17 cellular contexts compared by ENCODE assay signal in genomic region chr6:64250126-64250525, GRCh38.
DNase-seq lines count a peak whose midpoint lies in the region; ATAC-seq and TF ChIP-seq lines count a peak whose summit lies in the region.
"Had no signal": no experiment of that assay in that cellular context is flagged by ENCODE, and none has a peak within 500 bp of the region (broad histone marks: within the 10 kb centered on the region; RNA-seq: fewer than 3 reads in every experiment).

No MANE protein-coding gene starts in this region.

- intact Hi-C loops in upper lobe of right lung (cut with DNase I), result no loop called here

- H3K9me3 Mint-ChIP-seq in endodermal cell, result no peaks in the 10 kb centered on the region
- peaks cover 4% of the 10 kb centered on the region for H3K9me3 Mint-ChIP-seq in neural crest cell

- ATAC-seq in upper lobe of right lung, result no peak
- ATAC-seq: activated T-helper 17 cell treated with anti-CD3 and anti-CD28 coated beads, Interleukin-2, amount 50 U/mL, for 72 hours; left cardiac atrium; natural killer cell; stimulated activated effector memory CD8-positive, alpha-beta T cell treated with anti-CD3 and anti-CD28 coated beads, Interleukin-12 subunit alpha, Interleukin-12 subunit beta, amount 100 ng/mL, for 72 hours had no signal

- H3K4me3 Mint-ChIP-seq in endodermal cell (no peak overlapping the region), neural crest cell (no peak overlapping the region)
- H3K4me3 Mint-ChIP-seq: activated CD4-positive, alpha-beta T cell treated with anti-CD3 and anti-CD28 coated beads, Interleukin-2, amount 10 ng/mL, durations not matched to agents 7 days and 5 days; activated naive CD8-positive, alpha-beta T cell treated with anti-CD3 and anti-CD28 coated beads for 36 hours; activated T-helper 17 cell treated with anti-CD3 and anti-CD28 coated beads, Interleukin-2, amount 50 U/mL, for 72 hours; CD4-positive, alpha-beta T cell; natural killer cell; stimulated activated effector memory CD8-positive, alpha-beta T cell treated with anti-CD3 and anti-CD28 coated beads, Interleukin-12 subunit alpha, Interleukin-12 subunit beta, amount 100 ng/mL, for 72 hours had no signal

- TF ChIP-seq CTCF in GM12872 (IDR thresholded peaks at IDR 0.05; ENCODE audit: insufficient read depth, low read depth, low read length) (peak; percentile 12; the same call in 1 of the 3 replicates), endodermal cell (conservative IDR thresholded peaks at IDR 0.05) (peak; percentile 62), neural crest cell (conservative IDR thresholded peaks at IDR 0.05) (peak; percentile 42), upper lobe of right lung (IDR thresholded peaks at IDR 0.05) (no peak)

- no peak overlapping the region for H3K27ac Mint-ChIP-seq in endodermal cell
- H3K27ac Mint-ChIP-seq in neural crest cell (ENCODE audit: unreplicated experiment), result no peak overlapping the region
- H3K27ac Mint-ChIP-seq: activated CD4-positive, alpha-beta T cell treated with anti-CD3 and anti-CD28 coated beads, Interleukin-2, amount 10 ng/mL, durations not matched to agents 7 days and 5 days; activated naive CD8-positive, alpha-beta T cell treated with anti-CD3 and anti-CD28 coated beads for 36 hours; activated T-helper 17 cell treated with anti-CD3 and anti-CD28 coated beads, Interleukin-2, amount 50 U/mL, for 72 hours; CD4-positive, alpha-beta T cell; natural killer cell; stimulated activated effector memory CD8-positive, alpha-beta T cell treated with anti-CD3 and anti-CD28 coated beads, Interleukin-12 subunit alpha, Interleukin-12 subunit beta, amount 100 ng/mL, for 72 hours had no signal

- H3K9me3 ChIP-seq in endodermal cell (ENCODE audit: control insufficient read depth, low read length) (no peaks in the 10 kb centered on the region), upper lobe of right lung (no peaks in the 10 kb centered on the region)

- DNase-seq in M059J (ENCODE audit: low read depth), result peak; percentile 71
- no peak for DNase-seq in endodermal cell
- DNase-seq in neural crest cell (ENCODE audit: low read depth, low spot score), result no peak
- DNase-seq in G401 (ENCODE audit: low spot score), result no peak
- no peak for DNase-seq in upper lobe of right lung
- DNase-seq in SHP77 treated with DMSO at 0.1 percent for 48 hours (lab: John Stamatoyannopoulos, UW), result no peak
- DNase-seq: activated CD4-positive, alpha-beta T cell treated with anti-CD3 and anti-CD28 coated beads, Interleukin-2, amount 10 ng/mL, durations not matched to agents 7 days and 5 days; activated naive CD8-positive, alpha-beta T cell treated with anti-CD3 and anti-CD28 coated beads for 36 hours; CD4-positive, alpha-beta T cell; left cardiac atrium; natural killer cell; NCI-H1436 treated with DMSO at 0.1 percent for 48 hours; NCI-H748 treated with DMSO at 0.1 percent for 48 hours; posterior cingulate gyrus had no signal

- H3K4me3 ChIP-seq in endodermal cell (ENCODE audit: low read length) (no peak overlapping the region), upper lobe of right lung (no peak overlapping the region)

- H3K36me3 ChIP-seq in endodermal cell (ENCODE audit: control insufficient read depth, insufficient read depth, low read length) (no peaks in the 10 kb centered on the region), upper lobe of right lung (no peaks in the 10 kb centered on the region)

- H3K4me1 ChIP-seq in endodermal cell (ENCODE audit: control insufficient read depth, insufficient read depth, low read length) (no peaks in the 10 kb centered on the region), upper lobe of right lung (no peaks in the 10 kb centered on the region)

- H3K27ac ChIP-seq in endodermal cell (ENCODE audit: low read depth, low read length) (no peak overlapping the region), upper lobe of right lung (no peak overlapping the region)

- no peaks in the 10 kb centered on the region for H3K27me3 Mint-ChIP-seq in endodermal cell (ENCODE audit: insufficient read depth)
- no peaks in the 10 kb centered on the region for H3K27me3 Mint-ChIP-seq in neural crest cell (ENCODE audit: low read depth)
- H3K27me3 Mint-ChIP-seq: activated CD4-positive, alpha-beta T cell treated with anti-CD3 and anti-CD28 coated beads, Interleukin-2, amount 10 ng/mL, durations not matched to agents 7 days and 5 days; activated naive CD8-positive, alpha-beta T cell treated with anti-CD3 and anti-CD28 coated beads for 36 hours; activated T-helper 17 cell treated with anti-CD3 and anti-CD28 coated beads, Interleukin-2, amount 50 U/mL, for 72 hours; CD4-positive, alpha-beta T cell had no signal

- H3K36me3 Mint-ChIP-seq in endodermal cell (ENCODE audit: low read depth), result no peaks in the 10 kb centered on the region
- H3K36me3 Mint-ChIP-seq in neural crest cell (ENCODE audit: low read depth), result peaks cover 3% of the 10 kb centered on the region
- H3K36me3 Mint-ChIP-seq: activated naive CD8-positive, alpha-beta T cell treated with anti-CD3 and anti-CD28 coated beads for 36 hours; natural killer cell; stimulated activated effector memory CD8-positive, alpha-beta T cell treated with anti-CD3 and anti-CD28 coated beads, Interleukin-12 subunit alpha, Interleukin-12 subunit beta, amount 100 ng/mL, for 72 hours had no signal

- H3K27me3 ChIP-seq in endodermal cell (ENCODE audit: control insufficient read depth, insufficient read depth, low read length, poor library complexity, severe bottlenecking), result peaks cover 5% of the 10 kb centered on the region
- no peaks in the 10 kb centered on the region for H3K27me3 ChIP-seq in upper lobe of right lung

- in situ Hi-C loops in G401 (cut with HindIII; ENCODE audit: low sequenced_read_pairs), result no loop called here

- 71 to 88% methylated on average over 1 to 3 of the region's 3 CpGs for WGBS in endodermal cell (ENCODE audit: insufficient coverage in 1 of 2, insufficient read length in 1 of 2), 2 experiments

- H3K4me1 Mint-ChIP-seq in endodermal cell, result no peaks in the 10 kb centered on the region
- H3K4me1 Mint-ChIP-seq in neural crest cell, result no peaks in the 10 kb centered on the region
- H3K4me1 Mint-ChIP-seq: activated CD4-positive, alpha-beta T cell treated with anti-CD3 and anti-CD28 coated beads, Interleukin-2, amount 10 ng/mL, durations not matched to agents 7 days and 5 days; activated naive CD8-positive, alpha-beta T cell treated with anti-CD3 and anti-CD28 coated beads for 36 hours; activated T-helper 17 cell treated with anti-CD3 and anti-CD28 coated beads, Interleukin-2, amount 50 U/mL, for 72 hours; natural killer cell; stimulated activated effector memory CD8-positive, alpha-beta T cell treated with anti-CD3 and anti-CD28 coated beads, Interleukin-12 subunit alpha, Interleukin-12 subunit beta, amount 100 ng/mL, for 72 hours had no signal

- no peak overlapping the region for H3K9ac ChIP-seq in endodermal cell (ENCODE audit: extremely low read depth, low read length, poor library complexity, severe bottlenecking)
